In the genomic region with DNA sequence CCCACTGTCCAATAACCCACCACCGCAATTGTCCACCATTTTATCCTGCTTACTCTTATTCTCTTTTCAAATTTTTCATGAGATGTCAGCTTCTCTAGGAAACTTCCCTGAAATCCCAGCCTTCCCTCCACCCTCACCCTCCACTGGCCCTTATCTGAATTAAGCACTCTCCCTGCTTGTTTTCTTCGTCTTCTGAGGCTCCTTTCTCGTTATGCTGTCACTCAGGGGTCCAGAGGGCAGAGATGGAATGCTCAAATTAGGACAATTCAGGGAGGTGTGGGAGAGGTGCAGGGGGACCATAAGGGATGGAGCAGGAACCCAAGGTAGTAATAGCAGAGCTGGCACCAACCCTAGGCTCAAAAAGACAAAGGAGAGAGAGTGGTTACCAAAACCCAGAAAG, we compare ENCODE assay signal across 26 cellular contexts. TPM values are rescaled to one million over a fixed set of nuclear protein-coding genes. Genes with fewer than 3 reads are reported as not detected.
DNase-seq lines count a peak whose midpoint lies in the region; ATAC-seq and TF ChIP-seq lines count a peak whose summit lies in the region.
"Had no signal": no experiment of that assay in that cellular context is flagged by ENCODE, and none has a peak within 500 bp of the region (broad histone marks: within the 10 kb centered on the region; RNA-seq: fewer than 3 reads in every experiment).

No MANE protein-coding gene starts in this region.

- TF ChIP-seq CTCF in GM23338 (conservative IDR thresholded peaks at IDR 0.05; ENCODE audit: low read depth in 2 of 2) (no peak), mammary epithelial cell (conservative IDR thresholded peaks at IDR 0.05 in 1 of 2, IDR thresholded peaks at IDR 0.05 in 1 of 2; ENCODE audit: extremely low read depth in 1 of 2, insufficient read depth in 1 of 2, low read depth in 1 of 2, low read length in 2 of 2) (no peak), CD14-positive monocyte (IDR thresholded peaks at IDR 0.05) (no peak)

- no peak overlapping the region for H3K27ac ChIP-seq in GM23338 (ENCODE audit: low read depth)
- no peak overlapping the region for H3K27ac ChIP-seq in mammary epithelial cell (ENCODE audit: insufficient read depth, low read depth, low read length)
- H3K27ac ChIP-seq: BLaER1 treated with 17β-estradiol and CSF1 and Interleukin-3, amounts not matched to agents 10 nM and 100 nM; C4-2B had no signal

- peaks cover 24% of the 10 kb centered on the region for H3K4me1 Mint-ChIP-seq in GM23338
- peaks cover 47% of the 10 kb centered on the region for H3K4me1 Mint-ChIP-seq in dendritic cell treated with granulocyte-macrophage colony-stimulating factor and Interleukin-4, amounts not matched to agents 40 ng/mL and 50 ng/mL, for 4 days (ENCODE audit: low read depth)
- H3K4me1 Mint-ChIP-seq in CD14-positive monocyte: peaks cover 58% of the 10 kb centered on the region

- intact Hi-C loops in dendritic cell treated with granulocyte-macrophage colony-stimulating factor and Interleukin-4, amounts not matched to agents 40 ng/mL and 50 ng/mL, for 4 days (cut with micrococcal nuclease): loop anchor here (10.0 kb wide), 1 partner anchor 232 kb away; a partner anchor contains a TSS
- intact Hi-C loops in mammary epithelial cell (cut with micrococcal nuclease) (no loop called here), CD14-positive monocyte (cut with micrococcal nuclease) (loop anchor here in 1 of 2 donors (10.0 kb wide), 2 partner anchors 158 to 222 kb away; no protein-coding TSS in a partner anchor)

- no TSS peak for BruUV-seq in mammary epithelial cell (replicated peaks; lab: Mats Ljungman, UMichigan)

- H3K9me3 ChIP-seq in mammary epithelial cell (replicated peaks; ENCODE audit: insufficient read depth, low read length): no peaks in the 10 kb centered on the region

- H2AFZ ChIP-seq in GM23338 (peak overlapping the region; percentile 70), mammary epithelial cell (ENCODE audit: low read depth, low read length) (no peak overlapping the region)

- peaks cover 7% of the 10 kb centered on the region; the same call in 1 of the 2 replicates for H3K4me1 ChIP-seq in GM23338 (ENCODE audit: insufficient read depth)
- H3K4me1 ChIP-seq in mammary epithelial cell (ENCODE audit: insufficient read depth, low read length): peaks cover 9% of the 10 kb centered on the region

- no peak overlapping the region for H3K27ac Mint-ChIP-seq in GM23338
- H3K27ac Mint-ChIP-seq in dendritic cell treated with granulocyte-macrophage colony-stimulating factor and Interleukin-4, amounts not matched to agents 40 ng/mL and 50 ng/mL, for 4 days: peak overlapping the region; percentile 54
- peak overlapping the region in 2 of 7 donors; percentile 13 to 56 for H3K27ac Mint-ChIP-seq in CD14-positive monocyte
- H3K27ac Mint-ChIP-seq: B cell; CD4-positive, alpha-beta memory T cell had no signal

- H3K27me3 ChIP-seq in GM23338 (ENCODE audit: insufficient read depth) (peaks cover 12% of the 10 kb centered on the region; the same call in 1 of the 2 replicates), mammary epithelial cell (ENCODE audit: insufficient read depth, low read length) (peaks cover 7% of the 10 kb centered on the region)

- H3K27me3 Mint-ChIP-seq in GM23338 (ENCODE audit: insufficient read depth, low read depth, poor library complexity) (peaks cover 6% of the 10 kb centered on the region), CD14-positive monocyte (ENCODE audit: low read depth in 3 of 3) (peaks cover 6 to 11% (median 8%) of the 10 kb centered on the region in 3 donors)
- peaks cover 1% of the 10 kb centered on the region for H3K27me3 Mint-ChIP-seq in dendritic cell treated with granulocyte-macrophage colony-stimulating factor and Interleukin-4, amounts not matched to agents 40 ng/mL and 50 ng/mL, for 4 days

- no peaks in the 10 kb centered on the region; the same call in 1 of the 2 replicates for H3F3A ChIP-seq in GM23338 (replicated peaks; ENCODE audit: low read depth)

- in situ Hi-C loops in mammary epithelial cell (cut with MboI; ENCODE audit: low sequenced_read_pairs in 2 of 2): no loop called here

- no peak for DNase-seq in GM23338 (ENCODE audit: low spot score)
- no peak for DNase-seq in HEK293T (ENCODE audit: extremely low spot score)
- peak; percentile 25 for DNase-seq in OCI-M1 (lab: John Stamatoyannopoulos, UW)
- no peak for DNase-seq in mammary epithelial cell
- no peak for DNase-seq in CD14-positive monocyte (ENCODE audit: low spot score)
- DNase-seq in hippocampal formation (lab: John Stamatoyannopoulos, UW): no peak
- DNase-seq: 8988T; AML-193; CD4-positive, alpha-beta memory T cell; CD4-positive, CD25-positive, alpha-beta regulatory T cell; CD8-positive, alpha-beta memory T cell; COR-L47; DMS 273 treated with DMSO at 0.1 percent for 48 hours; DMS153; DMS53; DMS79; DND-41; EL; GDM1 had no signal

- H3K36me3 ChIP-seq in GM23338 (ENCODE audit: insufficient read depth) (no peaks in the 10 kb centered on the region), mammary epithelial cell (ENCODE audit: insufficient read depth, low read length) (no peaks in the 10 kb centered on the region)
- H3K36me3 ChIP-seq: BLaER1 treated with 17β-estradiol and CSF1 and Interleukin-3, amounts not matched to agents 10 nM and 100 nM had no signal

- POLR2A ChIA-PET in HEK293T (lab: Yijun Ruan, JAX): no interaction called here

- dilution Hi-C loops in mammary epithelial cell (cut with HindIII; ENCODE audit: low sequenced_read_pairs): no loop called here

- no peak overlapping the region for H3K9ac ChIP-seq in mammary epithelial cell (ENCODE audit: insufficient read depth, low read length)
- H3K9ac ChIP-seq: BLaER1 treated with 17β-estradiol and CSF1 and Interleukin-3, amounts not matched to agents 10 nM and 100 nM had no signal

- H3K36me3 Mint-ChIP-seq in GM23338 (ENCODE audit: low read depth) (no peaks in the 10 kb centered on the region), CD14-positive monocyte (no peaks in the 10 kb centered on the region)
- no peaks in the 10 kb centered on the region for H3K36me3 Mint-ChIP-seq in dendritic cell treated with granulocyte-macrophage colony-stimulating factor and Interleukin-4, amounts not matched to agents 40 ng/mL and 50 ng/mL, for 4 days (ENCODE audit: low read depth)
- H3K36me3 Mint-ChIP-seq: CD4-positive, alpha-beta memory T cell; CD4-positive, CD25-positive, alpha-beta regulatory T cell; CD8-positive, alpha-beta memory T cell had no signal

- ATAC-seq in GM23338 (no peak), HG03342 (IDR thresholded peaks at IDR 0.05; ENCODE audit: unreplicated experiment) (no peak)
- ATAC-seq: GM12878 had no signal

- H3K4me3 ChIP-seq in GM23338 (no peak overlapping the region), mammary epithelial cell (replicated peaks in 1 of 3; ENCODE audit: insufficient read depth in 1 of 3, low read depth in 2 of 3, low read length in 3 of 3) (no peak overlapping the region)
- H3K4me3 ChIP-seq: BLaER1 treated with 17β-estradiol and CSF1 and Interleukin-3, amounts not matched to agents 10 nM and 100 nM; GM12878 had no signal

- no peaks in the 10 kb centered on the region for H4K20me1 ChIP-seq in GM23338 (replicated peaks; ENCODE audit: insufficient read depth)
- no peaks in the 10 kb centered on the region for H4K20me1 ChIP-seq in mammary epithelial cell (ENCODE audit: insufficient read depth, low read length)

- H3K9me2 ChIP-seq in GM23338 (ENCODE audit: insufficient read depth): 0 out of 2 replicates have a peak, but pooled peaks cover 6% of the 10 kb centered on the region

- 71% methylated on average over 3 of the region's 3 CpGs for WGBS in mammary epithelial cell (ENCODE audit: low coverage, missing lambda C conversion rate)

- CTCF ChIA-PET in HEK293T (lab: Yijun Ruan, JAX): no interaction called here
- CTCF ChIA-PET in mammary epithelial cell (lab: Charles Lee; ENCODE audit: low non-redundant PET): no interaction called here

- H3K79me2 ChIP-seq in GM23338 (replicated peaks; ENCODE audit: insufficient read depth): peaks cover 11% of the 10 kb centered on the region; the same call in 1 of the 2 replicates
- H3K79me2 ChIP-seq in mammary epithelial cell (ENCODE audit: insufficient read depth, low read length): no peaks in the 10 kb centered on the region

- no peaks in the 10 kb centered on the region for H3K9me3 Mint-ChIP-seq in GM23338
- H3K9me3 Mint-ChIP-seq in dendritic cell treated with granulocyte-macrophage colony-stimulating factor and Interleukin-4, amounts not matched to agents 40 ng/mL and 50 ng/mL, for 4 days: no peaks in the 10 kb centered on the region
- no peaks in the 10 kb centered on the region for H3K9me3 Mint-ChIP-seq in CD14-positive monocyte

- H3K4me3 Mint-ChIP-seq in GM23338 (no peak overlapping the region), CD14-positive monocyte (no peak overlapping the region)
- H3K4me3 Mint-ChIP-seq in dendritic cell treated with granulocyte-macrophage colony-stimulating factor and Interleukin-4, amounts not matched to agents 40 ng/mL and 50 ng/mL, for 4 days: no peak overlapping the region
- H3K4me3 Mint-ChIP-seq: B cell; CD4-positive, alpha-beta memory T cell; CD4-positive, CD25-positive, alpha-beta regulatory T cell; CD8-positive, alpha-beta memory T cell had no signal

- H3K4me2 ChIP-seq in GM23338 (no peak overlapping the region), mammary epithelial cell (ENCODE audit: insufficient read depth, low read depth, low read length) (no peak overlapping the region)

TF ChIP-seq in GM23338, 12 proteins besides CTCF, POLR2A, EP300 and RAD21 (continues in another document):
- TF ChIP-seq ZNF114 (CRISPR knock-in tag; IDR thresholded peaks at IDR 0.05): no peak
- no peak for TF ChIP-seq JUNB (IDR thresholded peaks at IDR 0.05; ENCODE audit: unreplicated experiment)
- no peak for TF ChIP-seq POLR2AphosphoS5 (IDR thresholded peaks at IDR 0.05; ENCODE audit: low read depth)
- no peak for TF ChIP-seq EZH2phosphoT487 (IDR thresholded peaks at IDR 0.05; ENCODE audit: unreplicated experiment)

TF ChIP-seq in HEK293T, 16 proteins besides CTCF, POLR2A, EP300 and RAD21:
- TF ChIP-seq, protein P1, sequence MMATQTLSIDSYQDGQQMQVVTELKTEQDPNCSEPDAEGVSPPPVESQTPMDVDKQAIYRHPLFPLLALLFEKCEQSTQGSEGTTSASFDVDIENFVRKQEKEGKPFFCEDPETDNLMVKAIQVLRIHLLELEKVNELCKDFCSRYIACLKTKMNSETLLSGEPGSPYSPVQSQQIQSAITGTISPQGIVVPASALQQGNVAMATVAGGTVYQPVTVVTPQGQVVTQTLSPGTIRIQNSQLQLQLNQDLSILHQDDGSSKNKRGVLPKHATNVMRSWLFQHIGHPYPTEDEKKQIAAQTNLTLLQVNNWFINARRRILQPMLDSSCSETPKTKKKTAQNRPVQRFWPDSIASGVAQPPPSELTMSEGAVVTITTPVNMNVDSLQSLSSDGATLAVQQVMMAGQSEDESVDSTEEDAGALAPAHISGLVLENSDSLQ (IDR thresholded peaks at IDR 0.05): 0 out of 2 replicates have a peak, but pooled peaks have one; percentile 4
- no peak for TF ChIP-seq SP1 (IDR thresholded peaks at IDR 0.05)
TF ChIP-seq in HEK293T: peak in this region for 1.

RNA-seq across cellular contexts. Expression of a gene that starts 5.0 kb away (rescaled TPM):
- 109 and 134 TPM in 2 replicates for total RNA-seq in GM23338 (2014; rRNA removed; shearing (Covaris generic))
- polyA plus RNA-seq in GM23338 (2016; fragmentation: Nextera tagmentation; extraction: Ambion mirVana): 32.2 and 37.0 TPM in 2 replicates
- 10 to 100 TPM; 17.1 to 33.3 TPM for total RNA-seq in mammary epithelial cell
- polyA plus RNA-seq in mammary epithelial cell: 3.7 TPM
- polyA minus RNA-seq in mammary epithelial cell: 18.0 TPM
- 10 to 100 TPM; 24.1 to 44.4 TPM for polyA plus RNA-seq in CD14-positive monocyte
- total RNA-seq: G401 had no signal
- polyA plus RNA-seq: CD4-positive, alpha-beta memory T cell; CD8-positive, alpha-beta memory T cell had no signal
